17 cellular contexts compared by ENCODE assay signal in the genomic region with DNA sequence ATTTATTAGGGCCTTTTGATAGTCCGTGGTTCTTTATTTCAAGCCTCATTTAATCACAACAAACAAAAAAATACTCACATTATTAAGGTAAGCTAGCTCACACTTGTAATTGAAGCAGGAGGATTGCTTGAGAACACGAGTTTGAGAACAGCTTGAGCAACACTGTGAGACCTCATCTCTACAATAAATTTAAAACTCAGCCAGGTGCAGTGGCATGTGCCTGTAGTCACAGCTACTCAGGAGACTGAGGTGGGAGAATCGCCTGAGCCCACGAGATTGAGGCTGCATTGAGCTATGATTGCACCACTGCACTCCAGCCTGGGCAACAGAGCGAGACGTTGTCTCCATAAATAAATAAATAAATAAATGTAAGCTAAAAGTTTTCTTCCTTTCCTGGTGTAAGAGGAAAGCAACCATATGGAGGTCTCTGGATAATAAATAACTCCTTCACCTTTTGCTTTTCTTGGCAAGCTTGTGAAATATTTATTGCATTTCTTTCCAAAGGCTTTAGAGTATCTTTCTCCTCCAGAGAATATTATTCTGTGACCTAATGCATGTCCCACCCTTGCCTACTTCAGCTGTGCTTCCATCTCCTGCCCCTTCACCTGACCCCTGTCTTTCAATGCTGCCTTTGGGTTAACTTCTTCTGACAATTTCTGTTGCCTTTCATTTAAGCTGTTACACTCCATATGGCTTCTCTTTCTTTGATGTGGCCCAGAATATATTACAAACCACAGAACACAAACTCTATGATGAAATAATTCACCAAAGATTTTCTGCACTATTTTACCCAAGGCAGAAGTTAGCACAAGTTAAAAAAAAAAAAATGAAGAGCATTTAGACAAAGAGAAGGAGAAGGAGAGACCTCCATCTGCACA.
DNase-seq lines count a peak whose midpoint lies in the region; ATAC-seq, FAIRE-seq and TF ChIP-seq lines count a peak whose summit lies in the region.
"Had no signal": no experiment of that assay in that cellular context is flagged by ENCODE, and none has a peak within 500 bp of the region (broad histone marks: within the 10 kb centered on the region; RNA-seq: fewer than 3 reads in every experiment).

No MANE protein-coding gene starts in this region.

- H3K4me1 Mint-ChIP-seq in mesothelial cell of epicardium (peaks cover 21% of the 10 kb centered on the region), glutamatergic neuron (ENCODE audit: low read depth, unreplicated experiment) (peaks cover 4% of the 10 kb centered on the region)

- WGBS in H1 (ENCODE audit: extremely low coverage in 1 of 2, insufficient coverage in 1 of 2, insufficient read length in 1 of 2, insufficient replicate concordance in 2 of 2, low coverage in 1 of 2, low lambda C conversion rate in 2 of 2, missing lambda C conversion rate in 1 of 2), 2 experiments: 81% methylated on average over 6 of the region's 6 CpGs; no CpG with 5 or more reads in 1 of the 2 experiments

- 0 out of 2 replicates have a peak overlapping the region, but pooled peaks have one; percentile 50 for H2BK15ac ChIP-seq in H1 (ENCODE audit: low read length)

- ATAC-seq in DND-41 (ENCODE audit: insufficient read depth, low read depth): peak; percentile 92
- ATAC-seq: Panc1 had no signal

- TF ChIP-seq POLR2A in H1 (IDR thresholded peaks at IDR 0.05; ENCODE audit: control extremely low read depth in 1 of 2, low read depth in 2 of 2, low read length in 2 of 2): no peak

- H2BK12ac ChIP-seq in H1 (ENCODE audit: low read depth, low read length): no peak overlapping the region

- no peak overlapping the region for H3K23ac ChIP-seq in H1 (ENCODE audit: insufficient read length)

- H3K9me3 ChIP-seq in BLaER1 treated with 17β-estradiol and CSF1 and Interleukin-3, amounts not matched to agents 10 nM and 100 nM (replicated peaks in 1 of 11): no peaks in the 10 kb centered on the region
- no peaks in the 10 kb centered on the region for H3K9me3 ChIP-seq in DND-41 (ENCODE audit: insufficient read depth, low read length, severe bottlenecking)
- H3K9me3 ChIP-seq in H1 (ENCODE audit: insufficient read depth in 2 of 2, low read depth in 1 of 2, low read length in 1 of 2): no peaks in the 10 kb centered on the region

- H2BK120ac ChIP-seq in H1 (replicated peaks; ENCODE audit: low read depth, low read length): no peak overlapping the region

- H4K91ac ChIP-seq in H1 (replicated peaks; ENCODE audit: insufficient read length, low read length): no peak overlapping the region

- H3K4me3 ChIP-seq in BLaER1 treated with 17β-estradiol and CSF1 and Interleukin-3, amounts not matched to agents 10 nM and 100 nM: no peak overlapping the region
- H3K4me3 ChIP-seq in DND-41 (ENCODE audit: low read depth in 1 of 2, low read length in 2 of 2): no peak overlapping the region
- H3K4me3 ChIP-seq in H1 (ENCODE audit: extremely low read depth in 1 of 4, insufficient read depth in 2 of 4, low read depth in 3 of 4, low read length in 4 of 4): no peak overlapping the region

- peak overlapping the region in 9 of 11 experiments; percentile 1 to 42 (median 38); a peak in 14 of 22 replicates for H3K4me2 ChIP-seq in BLaER1 treated with 17β-estradiol and CSF1 and Interleukin-3, amounts not matched to agents 10 nM and 100 nM
- H3K4me2 ChIP-seq in DND-41 (ENCODE audit: insufficient read depth, low read length) (peak overlapping the region; percentile 11; the same call in 1 of the 2 replicates), H1 (ENCODE audit: insufficient read depth in 1 of 2, low read depth in 2 of 2, low read length in 2 of 2) (no peak overlapping the region)

- TF ChIP-seq EP300 in H1 (IDR thresholded peaks at IDR 0.05; ENCODE audit: borderline replicate concordance in 1 of 2, low read depth in 2 of 2, low read length in 2 of 2): no peak

- H2AFZ ChIP-seq in DND-41 (ENCODE audit: low read depth, low read length): no peak overlapping the region
- H2AFZ ChIP-seq in H1 (ENCODE audit: low read length): no peak overlapping the region

- H4K5ac ChIP-seq in H1 (ENCODE audit: insufficient read length, low read depth, low read length): no peak overlapping the region

- DNase-seq in DND-41: peak; percentile 35
- DNase-seq in H1 (ENCODE audit: low read depth in 1 of 2, low spot score in 2 of 2): no peak
- no peak for DNase-seq in mesothelial cell of epicardium (ENCODE audit: low spot score in 2 of 2, unreplicated experiment in 2 of 2)
- DNase-seq in NCI-H2029 treated with DMSO at 0.1 percent for 48 hours (lab: John Stamatoyannopoulos, UW): no peak
- DNase-seq in glutamatergic neuron: no peak
- no peak for DNase-seq in ACHN
- DNase-seq: C1 segment of cervical spinal cord, GDM1, HCEC 1CT, Kasumi-1, NCI-H1930, NCI-H446, NCI-H774, Right ventricle myocardium superior had no signal

- no peaks in the 10 kb centered on the region for H3K36me3 ChIP-seq in BLaER1 treated with 17β-estradiol and CSF1 and Interleukin-3, amounts not matched to agents 10 nM and 100 nM
- H3K36me3 ChIP-seq in DND-41 (ENCODE audit: insufficient read depth, low read length) (no peaks in the 10 kb centered on the region), H1 (ENCODE audit: control insufficient read depth in 2 of 4, insufficient read depth in 4 of 4, low read length in 3 of 4) (no peaks in the 10 kb centered on the region)

- no peaks in the 10 kb centered on the region for H3K23me2 ChIP-seq in H1 (ENCODE audit: low read depth, low read length)

- H3K27me3 Mint-ChIP-seq in mesothelial cell of epicardium (ENCODE audit: low read depth) (no peaks in the 10 kb centered on the region), glutamatergic neuron (ENCODE audit: unreplicated experiment) (no peaks in the 10 kb centered on the region)

- no peaks in the 10 kb centered on the region for H3K79me1 ChIP-seq in H1 (ENCODE audit: low read depth, low read length)

- POLR2A ChIA-PET in H1 (lab: Charles Lee; ENCODE audit: partially characterized antibody): no interaction called here

- peak; percentile 19 for FAIRE-seq in H1 (lab: Jason Lieb, UNC)
- FAIRE-seq: GM12892 had no signal

- H3K9me3 Mint-ChIP-seq in mesothelial cell of epicardium (no peaks in the 10 kb centered on the region), glutamatergic neuron (ENCODE audit: unreplicated experiment) (no peaks in the 10 kb centered on the region)

- H2BK20ac ChIP-seq in H1 (ENCODE audit: low read length): no peak overlapping the region

- no peak overlapping the region for H3K4ac ChIP-seq in H1 (replicated peaks; ENCODE audit: insufficient read length, low read depth, low read length)

- H2BK5ac ChIP-seq in H1 (ENCODE audit: low read depth, low read length): no peak overlapping the region

- H3K4me3 Mint-ChIP-seq in mesothelial cell of epicardium: no peak overlapping the region
- no peak overlapping the region for H3K4me3 Mint-ChIP-seq in glutamatergic neuron (ENCODE audit: unreplicated experiment)

- no peak overlapping the region for H3K14ac ChIP-seq in H1 (ENCODE audit: insufficient read length)

- no peaks in the 10 kb centered on the region for H3K36me3 Mint-ChIP-seq in mesothelial cell of epicardium
- H3K36me3 Mint-ChIP-seq in glutamatergic neuron (ENCODE audit: unreplicated experiment): no peaks in the 10 kb centered on the region

- TF ChIP-seq CTCF in DND-41 (IDR thresholded peaks at IDR 0.05; ENCODE audit: borderline replicate concordance, extremely low read depth, low read length, poor library complexity, severe bottlenecking) (no peak), H1 (IDR thresholded peaks at IDR 0.05; ENCODE audit: control extremely low read depth in 1 of 3, insufficient read depth in 1 of 3, low read depth in 1 of 3, low read length in 3 of 3) (no peak), mesothelial cell of epicardium (IDR thresholded peaks at IDR 0.05; ENCODE audit: unreplicated experiment) (no peak), glutamatergic neuron (IDR thresholded peaks at IDR 0.05; ENCODE audit: partially characterized antibody, unreplicated experiment) (no peak)

- CTCF ChIA-PET in H1 (lab: Charles Lee; ENCODE audit: partially characterized antibody): interaction anchor here (1.0 to 1.6 kb wide), 4 partner anchors 12 to 167 kb away, joined by 3 to 5 read pairs (median 4); no protein-coding TSS in a partner anchor

- H3K18ac ChIP-seq in H1 (ENCODE audit: extremely low read depth, low read length): peak overlapping the region; percentile 35; the same call in 1 of the 2 replicates

- H3K56ac ChIP-seq in H1 (replicated peaks; ENCODE audit: insufficient read length, low read depth, low read length): no peak overlapping the region

- no peak overlapping the region; a peak in 1 of 22 replicates for H3K27ac ChIP-seq in BLaER1 treated with 17β-estradiol and CSF1 and Interleukin-3, amounts not matched to agents 10 nM and 100 nM
- H3K27ac ChIP-seq in DND-41 (ENCODE audit: low read length) (peak overlapping the region; percentile 40; the same call in 1 of the 2 replicates), H1 (ENCODE audit: low read depth, low read length) (no peak overlapping the region)

- in situ Hi-C loops in ACHN (cut with HindIII; ENCODE audit: low pct_ligation_motif_present, low pct_unique_long_range_greater_than_20kb, low sequenced_read_pairs): no loop called here

- no peak overlapping the region for H3K9ac ChIP-seq in BLaER1 treated with 17β-estradiol and CSF1 and Interleukin-3, amounts not matched to agents 10 nM and 100 nM
- no peak overlapping the region for H3K9ac ChIP-seq in DND-41 (ENCODE audit: low read depth, low read length)
- no peak overlapping the region for H3K9ac ChIP-seq in H1 (replicated peaks in 1 of 4; ENCODE audit: extremely low read depth in 1 of 4, low read depth in 3 of 4, low read length in 3 of 4)

- H3K27ac Mint-ChIP-seq in mesothelial cell of epicardium: peak overlapping the region; percentile 1
- no peak overlapping the region for H3K27ac Mint-ChIP-seq in glutamatergic neuron (ENCODE audit: unreplicated experiment)

- peaks cover 0 to 17% (median 11%) of the 10 kb centered on the region in 10 experiments; a peak in 15 of 20 replicates for H3K4me1 ChIP-seq in BLaER1 treated with 17β-estradiol and CSF1 and Interleukin-3, amounts not matched to agents 10 nM and 100 nM
- H3K4me1 ChIP-seq in DND-41 (ENCODE audit: insufficient read depth, low read length) (peaks cover 28% of the 10 kb centered on the region), H1 (replicated peaks in 1 of 4; ENCODE audit: control insufficient read depth in 3 of 4, insufficient read depth in 4 of 4, low read length in 3 of 4) (no peaks in the 10 kb centered on the region)

- H4K8ac ChIP-seq in H1 (ENCODE audit: extremely low read depth, insufficient read depth, low read length): no peak overlapping the region

- no peaks in the 10 kb centered on the region for H3K27me3 ChIP-seq in BLaER1 treated with 17β-estradiol and CSF1 and Interleukin-3, amounts not matched to agents 10 nM and 100 nM
- H3K27me3 ChIP-seq in DND-41 (ENCODE audit: insufficient read depth, low read length, poor library complexity): no peaks in the 10 kb centered on the region
- H3K27me3 ChIP-seq in H1 (replicated peaks in 1 of 4; ENCODE audit: control insufficient read depth in 3 of 4, extremely low read depth in 1 of 4, insufficient read depth in 3 of 4, low read length in 3 of 4): no peaks in the 10 kb centered on the region

- no peak for TF ChIP-seq RAD21 in H1 (IDR thresholded peaks at IDR 0.05 in 1 of 2, conservative IDR thresholded peaks at IDR 0.05 in 1 of 2; ENCODE audit: low read depth in 2 of 2, low read length in 2 of 2)

- H3K79me2 ChIP-seq in DND-41 (ENCODE audit: insufficient read depth, low read length): no peaks in the 10 kb centered on the region
- H3K79me2 ChIP-seq in H1 (ENCODE audit: control insufficient read depth in 1 of 2, insufficient read depth in 2 of 2, low read length in 2 of 2): no peaks in the 10 kb centered on the region

- H4K20me1 ChIP-seq in BLaER1 treated with 17β-estradiol and CSF1 and Interleukin-3, amounts not matched to agents 10 nM and 100 nM: no peaks in the 10 kb centered on the region
- H4K20me1 ChIP-seq in DND-41 (ENCODE audit: insufficient read depth, low read length) (no peaks in the 10 kb centered on the region), H1 (replicated peaks in 1 of 2; ENCODE audit: control insufficient read depth in 1 of 2, insufficient read depth in 2 of 2, low read length in 2 of 2) (no peaks in the 10 kb centered on the region)

- H2AK5ac ChIP-seq in H1 (ENCODE audit: low read depth, low read length): no peak overlapping the region

Comparison
In these comparisons a context has a peak if more than half of its experiments do, and no peak if none do; other contexts are left out.
1. H3K4me2 ChIP-seq: peak in BLaER1 treated with 17β-estradiol and CSF1 and Interleukin-3, amounts not matched to agents 10 nM and 100 nM (9 of 11) and DND-41 (single experiment); none in H1 (0 of 2).